Comparison of ENCODE assay signal across 12 cellular contexts in the genomic region with DNA sequence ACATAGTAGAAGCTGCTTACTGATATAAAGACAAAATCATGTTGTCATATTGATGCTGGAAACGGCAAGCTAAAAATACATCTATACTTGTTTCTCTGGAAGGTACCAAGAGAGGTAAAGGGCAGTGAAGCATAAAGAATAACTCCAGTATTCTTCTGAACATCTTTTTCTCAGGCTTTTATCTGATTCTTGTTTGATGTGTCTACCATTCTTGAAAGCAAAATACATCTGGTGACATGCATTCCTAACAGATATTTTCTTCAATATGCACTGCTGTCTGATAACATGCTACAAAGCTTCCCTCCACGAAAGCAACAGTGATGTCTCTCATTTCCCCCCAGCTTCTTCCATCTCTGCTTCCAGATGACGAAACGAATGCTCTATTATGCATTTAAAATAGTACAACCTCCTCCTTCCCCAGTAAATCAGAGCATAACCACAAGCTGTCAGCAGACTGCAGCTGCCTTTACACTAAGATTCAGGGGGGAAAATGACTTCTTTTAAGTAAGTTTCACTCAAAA.
A peak's percentile ranks its signal among the peaks of the same experiment; 100 is the strongest.
DNase-seq lines count a peak whose midpoint lies in the region; ATAC-seq, FAIRE-seq and TF ChIP-seq lines count a peak whose summit lies in the region.
"Had no signal": no experiment of that assay in that cellular context is flagged by ENCODE, and none has a peak within 500 bp of the region (broad histone marks: within the 10 kb centered on the region; RNA-seq: fewer than 3 reads in every experiment).

No MANE protein-coding gene starts in this region.

- H3K4me1 ChIP-seq in CD4-positive, CD25-positive, alpha-beta regulatory T cell (ENCODE audit: control insufficient read depth, insufficient read depth, low read length, poor library complexity, severe bottlenecking): peaks cover 33% of the 10 kb centered on the region

- no peak for TF ChIP-seq POLR2A in H54 (IDR thresholded peaks at IDR 0.05; ENCODE audit: low read depth, low read length)

- H3K27ac ChIP-seq in CD4-positive, CD25-positive, alpha-beta regulatory T cell (ENCODE audit: insufficient read depth, low read length, poor library complexity, severe bottlenecking): peak overlapping the region; percentile 86
- H3K27ac ChIP-seq: esophagus muscularis mucosa, sigmoid colon had no signal

- no peaks in the 10 kb centered on the region for H3K27me3 ChIP-seq in CD4-positive, CD25-positive, alpha-beta regulatory T cell (ENCODE audit: control insufficient read depth, insufficient read depth, low read length)
- H3K27me3 ChIP-seq: esophagus muscularis mucosa, sigmoid colon had no signal

- no peak for TF ChIP-seq CTCF in activated CD8-positive, alpha-beta T cell treated with anti-CD3 and anti-CD28 coated beads for 36 hours (IDR thresholded peaks at IDR 0.05)

- POLR2A ChIA-PET in activated CD8-positive, alpha-beta T cell treated with anti-CD3 and anti-CD28 coated beads for 36 hours (lab: Charles Lee): no interaction called here

- H3K9me3 Mint-ChIP-seq in CD4-positive, CD25-positive, alpha-beta regulatory T cell: peaks cover 0 to 3% (median 0%) of the 10 kb centered on the region in 7 donors
- H3K9me3 Mint-ChIP-seq in activated CD8-positive, alpha-beta T cell treated with anti-CD3 and anti-CD28 coated beads for 36 hours: no peaks in the 10 kb centered on the region

- H3K4me1 Mint-ChIP-seq in CD4-positive, CD25-positive, alpha-beta regulatory T cell: peaks cover 18 to 55% (median 32%) of the 10 kb centered on the region in 4 donors
- H3K4me1 Mint-ChIP-seq in activated CD8-positive, alpha-beta T cell treated with anti-CD3 and anti-CD28 coated beads for 36 hours (ENCODE audit: low read depth): peaks cover 33% of the 10 kb centered on the region

- intact Hi-C loops in activated CD8-positive, alpha-beta T cell treated with anti-CD3 and anti-CD28 coated beads for 36 hours (cut with micrococcal nuclease): no loop called here

- peak overlapping the region; percentile 94 to 98 (median 95) for H3K27ac Mint-ChIP-seq in CD4-positive, CD25-positive, alpha-beta regulatory T cell
- peak overlapping the region; percentile 60 for H3K27ac Mint-ChIP-seq in activated CD8-positive, alpha-beta T cell treated with anti-CD3 and anti-CD28 coated beads for 36 hours

- peak in 2 of 3 donors; percentile 42 to 72 for DNase-seq in CD4-positive, CD25-positive, alpha-beta regulatory T cell
- DNase-seq in H54 (ENCODE audit: insufficient read length, low spot score): no peak
- peak; percentile 20 for DNase-seq in activated CD8-positive, alpha-beta T cell treated with anti-CD3 and anti-CD28 coated beads for 36 hours
- peak; percentile 3 to 37 for DNase-seq in hippocampal formation (lab: John Stamatoyannopoulos, UW)
- no peak for DNase-seq in AG20443 (ENCODE audit: low spot score)
- no peak for DNase-seq in HCEC 1CT
- DNase-seq in stimulated activated CD4-positive, alpha-beta T cell treated with anti-CD3 and anti-CD28 coated beads, Interleukin-4, amount 100 ng/mL, for 1 hour: no peak
- DNase-seq: DMS79, NCI-H446 treated with DMSO at 0.1 percent for 48 hours, sigmoid colon had no signal

- FAIRE-seq in H54 (lab: Jason Lieb, UNC): peak; percentile 43

- peak overlapping the region; percentile 88 for H3K4me3 ChIP-seq in CD4-positive, CD25-positive, alpha-beta regulatory T cell (ENCODE audit: low read depth, low read length)
- H3K4me3 ChIP-seq: esophagus muscularis mucosa, sigmoid colon had no signal

- peaks cover 4% of the 10 kb centered on the region for H3K36me3 Mint-ChIP-seq in CD4-positive, CD25-positive, alpha-beta regulatory T cell
- H3K36me3 Mint-ChIP-seq in activated CD8-positive, alpha-beta T cell treated with anti-CD3 and anti-CD28 coated beads for 36 hours (ENCODE audit: low read depth): peaks cover 6% of the 10 kb centered on the region

- peaks cover 3% of the 10 kb centered on the region for H3K36me3 ChIP-seq in CD4-positive, CD25-positive, alpha-beta regulatory T cell (ENCODE audit: control insufficient read depth, insufficient read depth, low read length)

- ATAC-seq in CD4-positive, CD25-positive, alpha-beta regulatory T cell (ENCODE audit: low read depth in 2 of 2): peak; percentile 14 to 17
- ATAC-seq in activated CD8-positive, alpha-beta T cell treated with anti-CD3 and anti-CD28 coated beads for 36 hours: peak; percentile 46
- ATAC-seq in GM21526 (IDR thresholded peaks at IDR 0.05; ENCODE audit: low FRiP score, unreplicated experiment): no peak

- H3K27me3 Mint-ChIP-seq in CD4-positive, CD25-positive, alpha-beta regulatory T cell: no peaks in the 10 kb centered on the region
- H3K27me3 Mint-ChIP-seq in activated CD8-positive, alpha-beta T cell treated with anti-CD3 and anti-CD28 coated beads for 36 hours: no peaks in the 10 kb centered on the region

- peak overlapping the region; percentile 74 to 79 (median 76) for H3K4me3 Mint-ChIP-seq in CD4-positive, CD25-positive, alpha-beta regulatory T cell
- peak overlapping the region; percentile 38 for H3K4me3 Mint-ChIP-seq in activated CD8-positive, alpha-beta T cell treated with anti-CD3 and anti-CD28 coated beads for 36 hours

- no peaks in the 10 kb centered on the region for H3K9me3 ChIP-seq in CD4-positive, CD25-positive, alpha-beta regulatory T cell (ENCODE audit: control insufficient read depth in 2 of 2, low read length in 2 of 2)
- H3K9me3 ChIP-seq: esophagus muscularis mucosa, sigmoid colon had no signal

- CTCF ChIA-PET in activated CD8-positive, alpha-beta T cell treated with anti-CD3 and anti-CD28 coated beads for 36 hours (lab: Charles Lee): interaction anchor here (0.8 to 1.9 kb wide), 8 partner anchors 9 to 491 kb away, joined by 3 to 11 read pairs (median 3); a partner anchor contains a TSS

Comparison
In these comparisons a context has a peak if more than half of its experiments do, and no peak if none do; other contexts are left out.
1. DNase-seq: peak in CD4-positive, CD25-positive, alpha-beta regulatory T cell (2 of 3), activated CD8-positive, alpha-beta T cell treated with anti-CD3 and anti-CD28 coated beads for 36 hours (single experiment) and hippocampal formation (2 of 2); none in H54 (single experiment), AG20443 (single experiment), HCEC 1CT (single experiment) and stimulated activated CD4-positive, alpha-beta T cell treated with anti-CD3 and anti-CD28 coated beads, Interleukin-4, amount 100 ng/mL, for 1 hour (single experiment).